In the genomic region with DNA sequence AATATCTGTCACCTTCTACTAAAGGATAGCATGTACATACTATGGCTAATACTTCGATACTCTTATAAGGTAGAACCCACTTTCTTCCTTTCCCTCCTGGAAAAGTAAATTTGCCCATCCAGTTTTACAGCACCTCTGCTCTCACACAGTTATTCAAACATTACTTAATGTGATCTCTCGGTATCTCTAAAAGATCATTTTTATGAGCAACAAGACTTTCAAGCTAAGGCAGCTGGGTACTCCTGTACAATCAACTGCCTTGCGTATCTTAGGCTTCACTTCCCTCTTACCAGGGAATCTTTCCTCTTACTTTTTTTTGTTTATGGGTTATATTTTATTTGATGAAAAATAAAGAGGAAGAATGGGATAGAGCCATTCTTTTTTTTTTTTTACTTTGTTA, we compare ENCODE assay signal across 23 cellular contexts. TPM values are rescaled to one million over a fixed set of nuclear protein-coding genes. Genes with fewer than 3 reads are reported as not detected.
A peak's percentile ranks its signal among the peaks of the same experiment; 100 is the strongest.
DNase-seq lines count a peak whose midpoint lies in the region; ATAC-seq, FAIRE-seq and TF ChIP-seq lines count a peak whose summit lies in the region.
"Had no signal": no experiment of that assay in that cellular context is flagged by ENCODE, and none has a peak within 500 bp of the region (broad histone marks: within the 10 kb centered on the region; RNA-seq: fewer than 3 reads in every experiment).

No MANE protein-coding gene starts in this region.

- WGBS in prostate gland, result 54% methylated on average over 3 of the region's 3 CpGs

- H3K36me3 ChIP-seq in prostate gland, result no peaks in the 10 kb centered on the region
- H3K36me3 ChIP-seq in kidney (ENCODE audit: control insufficient read depth in 1 of 2, insufficient read depth in 2 of 2, low read length in 2 of 2), result peaks cover 2 to 10% of the 10 kb centered on the region in 2 donors

- DNase-seq in LNCaP clone FGC (ENCODE audit: low read depth) (peak; percentile 79), left colon (no peak), prostate gland (ENCODE audit: low spot score) (peak; percentile 30), NCI-H2029 treated with DMSO at 0.1 percent for 48 hours (lab: John Stamatoyannopoulos, UW) (no peak), kidney (no peak), foreskin fibroblast (no peak)
- DNase-seq: 8988T; ACHN; AML-193; BE2C; Calu3; CD4-positive, alpha-beta memory T cell; COR-L47; DMS53; DMS79 treated with DMSO at 0.1 percent for 48 hours; GF-D8; GOT3; H7; HCEC 1CT had no signal

- H3K27ac ChIP-seq in C4-2B, result peak overlapping the region; percentile 76
- H3K27ac ChIP-seq in prostate gland, result no peak overlapping the region
- no peak overlapping the region for H3K27ac ChIP-seq in kidney (ENCODE audit: low read depth in 2 of 2, low read length in 2 of 2)
- H3K27ac ChIP-seq: A549; BLaER1 treated with 17β-estradiol and CSF1 and Interleukin-3, amounts not matched to agents 10 nM and 100 nM had no signal

- no peaks in the 10 kb centered on the region for H3K9me3 ChIP-seq in prostate gland
- H3K9me3 ChIP-seq in kidney (ENCODE audit: control insufficient read depth in 1 of 2, low read length in 2 of 2), result no peaks in the 10 kb centered on the region
- H3K9me3 ChIP-seq: A549, BE2C had no signal

- FAIRE-seq in kidney (lab: Jason Lieb, UNC), result no peak
- FAIRE-seq: A549, GM12892 had no signal

- no peaks in the 10 kb centered on the region for H3K27me3 ChIP-seq in prostate gland (replicated peaks; ENCODE audit: insufficient read depth)
- H3K27me3 ChIP-seq: BE2C; BLaER1 treated with 17β-estradiol and CSF1 and Interleukin-3, amounts not matched to agents 10 nM and 100 nM had no signal

- no peak for TF ChIP-seq POLR2A in prostate gland (IDR thresholded peaks at IDR 0.05)

- peak; percentile 56 for ATAC-seq in left colon
- ATAC-seq: A549 had no signal

- TF ChIP-seq CTCF in C4-2B (conservative IDR thresholded peaks at IDR 0.05) (no peak), LNCaP clone FGC (IDR thresholded peaks at IDR 0.05; ENCODE audit: control insufficient read depth, extremely low read depth, insufficient read depth) (no peak), prostate gland (IDR thresholded peaks at IDR 0.05) (no peak), kidney (IDR thresholded peaks at IDR 0.05; ENCODE audit: borderline replicate concordance, extremely low read depth, insufficient read depth) (no peak), foreskin fibroblast (IDR thresholded peaks at IDR 0.05; ENCODE audit: low read depth, low read length) (no peak)

- H3K4me3 ChIP-seq in LNCaP clone FGC (ENCODE audit: low read depth, low read length), result no peak overlapping the region
- no peak overlapping the region for H3K4me3 ChIP-seq in prostate gland
- H3K4me3 ChIP-seq in kidney (ENCODE audit: low read length in 2 of 2), result no peak overlapping the region
- H3K4me3 ChIP-seq in foreskin fibroblast (ENCODE audit: low read depth in 1 of 2, low read length in 2 of 2), result no peak overlapping the region
- H3K4me3 ChIP-seq: A549; BLaER1 treated with 17β-estradiol and CSF1 and Interleukin-3, amounts not matched to agents 10 nM and 100 nM had no signal

- peaks cover 6% of the 10 kb centered on the region for H3K4me1 ChIP-seq in prostate gland (replicated peaks)
- no peaks in the 10 kb centered on the region for H3K4me1 ChIP-seq in kidney (ENCODE audit: control insufficient read depth in 1 of 2, insufficient read depth in 1 of 2, low read depth in 1 of 2, low read length in 2 of 2)
- H3K4me1 ChIP-seq: A549, BE2C had no signal

- H3K9ac ChIP-seq in kidney (ENCODE audit: low read length in 2 of 2), result no peak overlapping the region
- H3K9ac ChIP-seq: BLaER1 treated with 17β-estradiol and CSF1 and Interleukin-3, amounts not matched to agents 10 nM and 100 nM had no signal

- intact Hi-C loops in left colon (cut with DNase I, micrococcal nuclease), result no loop called here
- intact Hi-C loops in prostate gland (cut with DNase I), result no loop called here
- intact Hi-C loops in kidney (cut with DNase I), result no loop called here

RNA-seq across cellular contexts. Expression of gene TLL2, which starts 26.5 kb away (rescaled TPM):
- total RNA-seq in left colon (under 1 TPM; 0.34 to 0.37 TPM), prostate gland (under 1 TPM; 0.28 to 0.32 TPM), kidney (0.98 TPM)
- polyA plus RNA-seq in kidney (ENCODE audit: insufficient read depth, low read depth, low replicate concordance), result 0.39 TPM

RNA-seq across cellular contexts. Expression of gene TM9SF3, which starts 46.6 kb away (rescaled TPM):
- total RNA-seq in left colon, result 100 to 1,000 TPM; 259 to 271 TPM
- 100 to 1,000 TPM in 1 of 2 donors, 10 to 100 TPM in 1; 74.1 to 165 TPM for total RNA-seq in prostate gland
- 144 TPM for total RNA-seq in kidney
- polyA plus RNA-seq in kidney (ENCODE audit: insufficient read depth, low read depth, low replicate concordance), result 42.7 TPM

Comparison
In these comparisons a context has a peak if more than half of its experiments do, and no peak if none do; other contexts are left out.
1. DNase-seq: peak in LNCaP clone FGC (single experiment) and prostate gland (single experiment); none in left colon (0 of 2), NCI-H2029 treated with DMSO at 0.1 percent for 48 hours (single experiment), kidney (single experiment) and foreskin fibroblast (0 of 2).